Comparison of ENCODE assay signal across 8 cellular contexts in genomic region chr3:135895106-135895733, GRCh38.
DNase-seq lines count a peak whose midpoint lies in the region; ATAC-seq and TF ChIP-seq lines count a peak whose summit lies in the region.

No MANE protein-coding gene starts in this region.

- H4K20me1 ChIP-seq in fibroblast of lung (ENCODE audit: control insufficient read depth, extremely low read depth, insufficient read depth, low read length): no peaks in the 10 kb centered on the region

- intact Hi-C loops in activated CD8-positive, alpha-beta T cell treated with anti-CD3 and anti-CD28 coated beads for 36 hours (cut with micrococcal nuclease): loop anchor here (10.0 kb wide), 2 partner anchors 1100 to 1290 kb away; partner anchors contain the start of gene EPHB1

- no peak overlapping the region for H3K4me3 Mint-ChIP-seq in activated CD8-positive, alpha-beta T cell treated with anti-CD3 and anti-CD28 coated beads for 36 hours
- H3K4me3 Mint-ChIP-seq in neural crest cell: no peak overlapping the region

- H3K27me3 Mint-ChIP-seq in activated CD8-positive, alpha-beta T cell treated with anti-CD3 and anti-CD28 coated beads for 36 hours: no peaks in the 10 kb centered on the region
- no peaks in the 10 kb centered on the region for H3K27me3 Mint-ChIP-seq in neural crest cell (ENCODE audit: low read depth)

- peaks cover 2% of the 10 kb centered on the region for H3K4me1 ChIP-seq in fibroblast of lung (ENCODE audit: control insufficient read depth, extremely low read depth, insufficient read depth, low read length)

- no peak overlapping the region for H3K9ac ChIP-seq in fibroblast of lung (ENCODE audit: insufficient read depth, low read length)

- peak; percentile 70 for TF ChIP-seq CTCF in activated CD8-positive, alpha-beta T cell treated with anti-CD3 and anti-CD28 coated beads for 36 hours (IDR thresholded peaks at IDR 0.05)
- TF ChIP-seq CTCF in fibroblast of lung (conservative IDR thresholded peaks at IDR 0.05 in 1 of 2, IDR thresholded peaks at IDR 0.05 in 1 of 2; ENCODE audit: low read depth in 1 of 2, low read length in 2 of 2) (peak; percentile 96 to 98), neural crest cell (conservative IDR thresholded peaks at IDR 0.05) (peak; percentile 95)

- H3K79me2 ChIP-seq in fibroblast of lung (ENCODE audit: control insufficient read depth, insufficient read depth, low read length): no peaks in the 10 kb centered on the region

- H3K9me3 Mint-ChIP-seq in activated CD8-positive, alpha-beta T cell treated with anti-CD3 and anti-CD28 coated beads for 36 hours: no peaks in the 10 kb centered on the region
- no peaks in the 10 kb centered on the region for H3K9me3 Mint-ChIP-seq in neural crest cell

- POLR2A ChIA-PET in HEK293T (lab: Yijun Ruan, JAX): no interaction called here
- POLR2A ChIA-PET in activated CD8-positive, alpha-beta T cell treated with anti-CD3 and anti-CD28 coated beads for 36 hours (lab: Charles Lee): no interaction called here

- DNase-seq in COR-L47 (lab: John Stamatoyannopoulos, UW): peak; percentile 84
- peak; percentile 63 for DNase-seq in HEK293T (ENCODE audit: extremely low spot score)
- peak; percentile 46 to 82 for DNase-seq in NCI-H446 (lab: John Stamatoyannopoulos, UW)
- DNase-seq in activated CD8-positive, alpha-beta T cell treated with anti-CD3 and anti-CD28 coated beads for 36 hours: peak; percentile 69
- peak; percentile 63 to 83 for DNase-seq in fibroblast of lung (ENCODE audit: low read depth in 2 of 2)
- DNase-seq in neural crest cell (ENCODE audit: low read depth, low spot score): peak; percentile 77
- peak; percentile 72 for DNase-seq in ureter (ENCODE audit: low spot score)

- ATAC-seq in activated CD8-positive, alpha-beta T cell treated with anti-CD3 and anti-CD28 coated beads for 36 hours: no peak
- ATAC-seq in GM18517 (IDR thresholded peaks at IDR 0.05; ENCODE audit: unreplicated experiment): no peak

- no peaks in the 10 kb centered on the region for H3K27me3 ChIP-seq in fibroblast of lung (ENCODE audit: control insufficient read depth, insufficient read depth, low read length)

- H3K36me3 Mint-ChIP-seq in activated CD8-positive, alpha-beta T cell treated with anti-CD3 and anti-CD28 coated beads for 36 hours (ENCODE audit: low read depth): no peaks in the 10 kb centered on the region
- no peaks in the 10 kb centered on the region for H3K36me3 Mint-ChIP-seq in neural crest cell (ENCODE audit: low read depth)

- CTCF ChIA-PET in HEK293T (lab: Yijun Ruan, JAX): no interaction called here
- CTCF ChIA-PET in activated CD8-positive, alpha-beta T cell treated with anti-CD3 and anti-CD28 coated beads for 36 hours (lab: Charles Lee): interaction anchor here (1.1 to 2.2 kb wide), 3 partner anchors 34 to 1294 kb away, joined by 3 to 5 read pairs (median 3); no protein-coding TSS in a partner anchor

- no peaks in the 10 kb centered on the region for H3K9me3 ChIP-seq in fibroblast of lung (ENCODE audit: control insufficient read depth, insufficient read depth, low read depth, low read length)

- H3K4me1 Mint-ChIP-seq in activated CD8-positive, alpha-beta T cell treated with anti-CD3 and anti-CD28 coated beads for 36 hours (ENCODE audit: low read depth): no peaks in the 10 kb centered on the region
- no peaks in the 10 kb centered on the region for H3K4me1 Mint-ChIP-seq in neural crest cell

- no peaks in the 10 kb centered on the region for H3K36me3 ChIP-seq in fibroblast of lung (ENCODE audit: control insufficient read depth, insufficient read depth, low read length)

- no peak overlapping the region for H2AFZ ChIP-seq in fibroblast of lung (ENCODE audit: low read length)

- no peak overlapping the region for H3K4me2 ChIP-seq in fibroblast of lung (ENCODE audit: extremely low read depth, insufficient read depth, low read length)

- no peak overlapping the region for H3K27ac Mint-ChIP-seq in activated CD8-positive, alpha-beta T cell treated with anti-CD3 and anti-CD28 coated beads for 36 hours
- H3K27ac Mint-ChIP-seq in neural crest cell (ENCODE audit: unreplicated experiment): no peak overlapping the region

- no peak overlapping the region for H3K27ac ChIP-seq in fibroblast of lung (ENCODE audit: insufficient read depth, low read length)

- H3K4me3 ChIP-seq in fibroblast of lung (replicated peaks in 1 of 4; ENCODE audit: control extremely low read depth in 1 of 4, insufficient read depth in 1 of 4, low read depth in 3 of 4, low read length in 4 of 4): no peak overlapping the region

TF ChIP-seq in HEK293T, 16 proteins besides CTCF, POLR2A, EP300 and RAD21:
- TF ChIP-seq ELF4 (IDR thresholded peaks at IDR 0.05): no peak
- no peak for TF ChIP-seq PKNOX1 (IDR thresholded peaks at IDR 0.05)
- TF ChIP-seq HDGF (IDR thresholded peaks at IDR 0.05; ENCODE audit: borderline replicate concordance): no peak
- TF ChIP-seq SUZ12 (IDR thresholded peaks at IDR 0.05): no peak
- no peak for TF ChIP-seq FOXA1 (IDR thresholded peaks at IDR 0.05)
- TF ChIP-seq BHLHE40 (IDR thresholded peaks at IDR 0.05; ENCODE audit: borderline replicate concordance): no peak
- no peak for TF ChIP-seq LEF1 (IDR thresholded peaks at IDR 0.05; ENCODE audit: borderline replicate concordance)
- TF ChIP-seq FOXK2 (IDR thresholded peaks at IDR 0.05): no peak
- no peak for TF ChIP-seq NFRKB (IDR thresholded peaks at IDR 0.05)
- no peak for TF ChIP-seq ARNT (IDR thresholded peaks at IDR 0.05)
- TF ChIP-seq FOXM1 (IDR thresholded peaks at IDR 0.05; ENCODE audit: borderline replicate concordance): no peak
- TF ChIP-seq ZNF384 (IDR thresholded peaks at IDR 0.05): no peak
- no peak for TF ChIP-seq TARDBP (IDR thresholded peaks at IDR 0.05)
- no peak for TF ChIP-seq L3MBTL2 (conservative IDR thresholded peaks at IDR 0.05)
- TF ChIP-seq CTBP1 (IDR thresholded peaks at IDR 0.05; ENCODE audit: borderline replicate concordance): no peak
- no peak for TF ChIP-seq SP1 (IDR thresholded peaks at IDR 0.05)
